In the genomic region with DNA sequence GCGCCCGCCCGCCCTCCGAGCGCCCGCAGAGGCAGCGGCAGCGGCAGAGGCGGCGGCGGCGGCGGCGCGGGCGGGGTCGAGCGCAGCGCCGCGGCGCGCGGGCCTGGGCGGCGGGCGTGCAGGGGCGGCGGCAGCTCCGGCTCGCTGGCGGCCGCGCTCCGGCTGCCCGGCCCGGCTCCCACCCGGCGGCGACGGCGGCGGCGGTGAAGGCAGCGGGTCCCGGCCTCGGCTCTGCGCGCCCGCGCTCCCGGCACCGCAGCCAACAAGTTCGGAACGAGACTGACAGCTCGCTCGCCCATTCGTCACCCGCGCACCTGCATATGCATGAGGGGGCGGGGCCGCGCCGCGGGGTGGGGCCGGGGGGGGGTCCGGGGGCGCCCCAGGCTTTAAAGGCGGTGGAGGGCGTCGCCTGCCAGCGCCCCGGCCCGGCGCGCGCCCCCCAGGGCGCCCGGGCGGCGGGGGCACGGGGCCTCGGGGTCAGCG, we compare ENCODE assay signal across 8 cellular contexts. TPM values are rescaled to one million over a fixed set of nuclear protein-coding genes. Genes with fewer than 3 reads are reported as not detected.
DNase-seq lines count a peak whose midpoint lies in the region; ATAC-seq, FAIRE-seq and TF ChIP-seq lines count a peak whose summit lies in the region.

Gene JAG2, minus strand, starts transcription at position 281 of the 483 bp plus-strand sequence. CDS start 356 bp downstream, outside the sequence.

- no CpG with 5 or more reads among the region's 84 CpGs for WGBS in esophagus muscularis mucosa
- WGBS in transverse colon (ENCODE audit: low coverage in 1 of 2), 2 donors = 1% methylated on average over 21 of the region's 84 CpGs; no CpG with 5 or more reads in 1 of the 2 donors

- TF ChIP-seq CTCF in esophagus muscularis mucosa (IDR thresholded peaks at IDR 0.05) (no peak), neural progenitor cell (IDR thresholded peaks at IDR 0.05) (no peak), transverse colon (IDR thresholded peaks at IDR 0.05) (no peak)

- H3K4me2 ChIP-seq in neural progenitor cell = peak within 1 kb of the TSS; percentile 94

- TF ChIP-seq EP300 in esophagus muscularis mucosa (IDR thresholded peaks at IDR 0.05) (no peak), transverse colon (IDR thresholded peaks at IDR 0.05; ENCODE audit: low read depth) (no peak)

- peak; percentile 65 for DNase-seq in GM19239 (ENCODE audit: insufficient read length, low spot score)
- peak; percentile 15 for DNase-seq in NCI-H446 treated with DMSO at 0.1 percent for 48 hours (lab: John Stamatoyannopoulos, UW)
- DNase-seq in activated T-cell treated with anti-CD3 and anti-CD28 coated beads, Interleukin-2, amount 50 U/mL, for 48 hours = peak; percentile 63 to 72
- DNase-seq in esophagus muscularis mucosa (ENCODE audit: extremely low spot score) = no peak
- peak; percentile 79 for DNase-seq in neural progenitor cell (ENCODE audit: low spot score)
- peak; percentile 57 for DNase-seq in transverse colon
- no peak for DNase-seq in inferior parietal cortex (ENCODE audit: extremely low spot score)

- H3K9me3 ChIP-seq in esophagus muscularis mucosa (no peaks in the 10 kb centered on the region), neural progenitor cell (ENCODE audit: low read depth) (no peaks in the 10 kb centered on the region), transverse colon (no peaks in the 10 kb centered on the region)

- intact Hi-C loops in esophagus muscularis mucosa (cut with DNase I) (loop anchor here (5.0 kb wide), 1 partner anchor 76 kb away; no protein-coding TSS in a partner anchor), transverse colon (cut with DNase I; ENCODE audit: low total_unique reads) (no loop called here)

- H2AFZ ChIP-seq in neural progenitor cell (replicated peaks) = peak within 1 kb of the TSS; percentile 68

- no peak for FAIRE-seq in GM19239 (lab: Jason Lieb, UNC)

- H3K27ac ChIP-seq in esophagus muscularis mucosa (replicated peaks in 1 of 4) (no peak within 1 kb of the TSS), neural progenitor cell (no peak within 1 kb of the TSS), transverse colon (peak within 1 kb of the TSS in 1 of 4 donors; percentile 36)

- peaks cover 11% of the 10 kb centered on the region for H3K27me3 Mint-ChIP-seq in neural progenitor cell (ENCODE audit: insufficient read depth, low read depth)

- no peak within 1 kb of the TSS for H3K27ac Mint-ChIP-seq in neural progenitor cell

- H3K4me3 ChIP-seq in esophagus muscularis mucosa (peak within 1 kb of the TSS; percentile 51 to 64 (median 52)), neural progenitor cell (peak within 1 kb of the TSS; percentile 55), transverse colon (peak within 1 kb of the TSS in 3 of 4 donors; percentile 6 to 47 (median 45))

- no peaks in the 10 kb centered on the region for H3K9me3 Mint-ChIP-seq in neural progenitor cell

- ATAC-seq in GM19467 (IDR thresholded peaks at IDR 0.05; ENCODE audit: unreplicated experiment) = no peak

- H3K4me1 Mint-ChIP-seq in neural progenitor cell = peaks cover 7% of the 10 kb centered on the region

- H3K36me3 ChIP-seq in esophagus muscularis mucosa (peaks cover 0 to 4% (median 0%) of the 10 kb centered on the region in 4 donors), neural progenitor cell (no peaks in the 10 kb centered on the region), transverse colon (no peaks in the 10 kb centered on the region)

- H3K27me3 ChIP-seq in esophagus muscularis mucosa (peaks cover 0 to 71% (median 6%) of the 10 kb centered on the region in 4 donors), neural progenitor cell (peaks cover 40% of the 10 kb centered on the region), transverse colon (peaks cover 35% of the 10 kb centered on the region)

- H3K36me3 Mint-ChIP-seq in neural progenitor cell = no peaks in the 10 kb centered on the region

- TF ChIP-seq POLR2A in esophagus muscularis mucosa (IDR thresholded peaks at IDR 0.05; ENCODE audit: low read depth) = no peak
- TF ChIP-seq POLR2A in transverse colon (IDR thresholded peaks at IDR 0.05) = no peak

- H3F3A ChIP-seq in neural progenitor cell (ENCODE audit: low read depth) = peaks cover 12% of the 10 kb centered on the region

- H4K20me1 ChIP-seq in neural progenitor cell (ENCODE audit: low read depth) = peaks cover 40% of the 10 kb centered on the region

- H3K9ac ChIP-seq in neural progenitor cell = no peak within 1 kb of the TSS

- in situ Hi-C loops in transverse colon (cut with MboI; ENCODE audit: low pct_ligation_motif_present in 1 of 4, low pct_unique_long_range_greater_than_20kb in 1 of 4, low sequenced_read_pairs in 3 of 4) = no loop called here

- H3K79me2 ChIP-seq in neural progenitor cell (ENCODE audit: low read depth) = no peaks in the 10 kb centered on the region

- H3K4me1 ChIP-seq in esophagus muscularis mucosa (peaks cover 37 to 55% (median 46%) of the 10 kb centered on the region in 4 donors), neural progenitor cell (no peaks in the 10 kb centered on the region), transverse colon (peaks cover 0 to 30% (median 19%) of the 10 kb centered on the region in 4 donors)

- H3K4me3 Mint-ChIP-seq in neural progenitor cell = peak within 1 kb of the TSS; percentile 82

RNA-seq across cellular contexts. Expression of gene JAG2, which starts in this region (rescaled TPM):
- 10 to 100 TPM in 3 of 4 donors, 1 to 10 TPM in 1; 5.0 to 19.0 (median 13.9) TPM for total RNA-seq in esophagus muscularis mucosa
- total RNA-seq in neural progenitor cell (ENCODE audit: low replicate concordance) = 2.1 and 4.3 TPM in 2 replicates
- total RNA-seq in transverse colon = 10 to 100 TPM in 1 of 4 donors, 1 to 10 TPM in 3; 5.4 to 29.9 (median 6.6) TPM

Comparison
In these comparisons a context has a peak if more than half of its experiments do, and no peak if none do; other contexts are left out.
1. DNase-seq: peak in GM19239 (single experiment), NCI-H446 treated with DMSO at 0.1 percent for 48 hours (single experiment), activated T-cell treated with anti-CD3 and anti-CD28 coated beads, Interleukin-2, amount 50 U/mL, for 48 hours (2 of 2), neural progenitor cell (single experiment) and transverse colon (single experiment); none in esophagus muscularis mucosa (single experiment) and inferior parietal cortex (single experiment).
2. Peak in every context shown above with its lines, with median percentiles within 50 percentile points of each other: H3K4me3 ChIP-seq.